In the genomic region with DNA sequence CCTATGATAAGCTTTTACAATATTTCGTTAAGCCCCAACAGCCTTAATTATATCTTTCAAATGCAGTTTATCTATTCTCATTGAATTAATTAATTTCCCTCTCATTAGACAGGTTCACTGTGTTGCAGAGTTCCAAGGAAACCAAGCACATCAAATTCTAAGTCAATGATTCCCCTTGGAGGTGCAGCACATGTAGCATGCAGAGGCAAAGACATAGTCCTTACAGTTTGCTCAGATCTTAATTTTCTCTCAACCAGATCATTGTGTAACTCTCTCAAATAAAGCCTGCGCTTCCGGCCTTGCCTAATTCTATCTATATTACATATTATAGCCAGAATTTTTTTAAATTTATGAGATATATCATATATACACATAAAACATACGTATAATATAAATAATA, we compare ENCODE assay signal across 28 cellular contexts.
DNase-seq lines count a peak whose midpoint lies in the region; ATAC-seq, FAIRE-seq and TF ChIP-seq lines count a peak whose summit lies in the region.
"Had no signal": no experiment of that assay in that cellular context is flagged by ENCODE, and none has a peak within 500 bp of the region (broad histone marks: within the 10 kb centered on the region; RNA-seq: fewer than 3 reads in every experiment).

No MANE protein-coding gene starts in this region.

- H3K4me3 ChIP-seq in HepG2 (replicated peaks in 1 of 3; ENCODE audit: insufficient read depth in 1 of 3, low read depth in 2 of 3, low read length in 3 of 3) (no peak overlapping the region), right lobe of liver (no peak overlapping the region)
- H3K4me3 ChIP-seq: A549; BLaER1; BLaER1 treated with 17β-estradiol and CSF1 and Interleukin-3, amounts not matched to agents 10 nM and 100 nM had no signal

- intact Hi-C loops in HepG2 (cut with micrococcal nuclease; ENCODE audit: unreplicated experiment) (no loop called here), right lobe of liver (cut with DNase I) (no loop called here)

- DNase-seq in HepG2 (ENCODE audit: low spot score) = no peak
- DNase-seq in right lobe of liver = no peak
- DNase-seq: 8988T; ACHN; AML-193; BE2C; C1 segment of cervical spinal cord; Caco-2; Calu3; CD4-positive, alpha-beta memory T cell; CD4-positive, alpha-beta T cell; CD4-positive, CD25-positive, alpha-beta regulatory T cell; CD8-positive, alpha-beta memory T cell; CD8-positive, alpha-beta T cell; COR-L47; DMS 273 treated with DMSO at 0.1 percent for 48 hours; DMS153; DMS53; DMS79; DMS79 treated with DMSO at 0.1 percent for 48 hours; DND-41; EL had no signal

- no peaks in the 10 kb centered on the region for H3K79me2 ChIP-seq in HepG2 (ENCODE audit: insufficient read depth, low read length)

- CTCF ChIA-PET in HepG2 (lab: Yijun Ruan, JAX; ENCODE audit: low intra/inter-chr PET ratio, low total read pairs) = no interaction called here

- no peak overlapping the region for H2AFZ ChIP-seq in HepG2 (ENCODE audit: low read length)

- H4K20me1 ChIP-seq in HepG2 (ENCODE audit: insufficient read depth, low read length) = no peaks in the 10 kb centered on the region
- H4K20me1 ChIP-seq: BLaER1; BLaER1 treated with 17β-estradiol and CSF1 and Interleukin-3, amounts not matched to agents 10 nM and 100 nM had no signal

- POLR2A ChIA-PET in HepG2 (lab: Yijun Ruan, JAX) = no interaction called here

- H3K9ac ChIP-seq in HepG2 (ENCODE audit: insufficient read depth, low read depth, low read length) = no peak overlapping the region
- H3K9ac ChIP-seq: BLaER1; BLaER1 treated with 17β-estradiol and CSF1 and Interleukin-3, amounts not matched to agents 10 nM and 100 nM had no signal

- no peak for ATAC-seq in HepG2
- no peak for ATAC-seq in right lobe of liver
- ATAC-seq: A549; CD8-positive, alpha-beta T cell had no signal

- H3K4me2 ChIP-seq in HepG2 (ENCODE audit: low read depth, low read length) = no peak overlapping the region
- H3K4me2 ChIP-seq: A549; BLaER1; BLaER1 treated with 17β-estradiol and CSF1 and Interleukin-3, amounts not matched to agents 10 nM and 100 nM had no signal

- H3K9me3 ChIP-seq in HepG2 (ENCODE audit: low read length) = no peaks in the 10 kb centered on the region; the same call in 1 of the 2 replicates
- no peaks in the 10 kb centered on the region for H3K9me3 ChIP-seq in right lobe of liver
- H3K9me3 ChIP-seq: A549, BE2C, BLaER1, Caco-2 had no signal

- TF ChIP-seq CTCF in HepG2 (CRISPR knock-in tag; IDR thresholded peaks at IDR 0.05) (no peak), right lobe of liver (IDR thresholded peaks at IDR 0.05) (no peak)

- WGBS in HepG2 (ENCODE audit: low lambda C conversion rate) = 44% methylated on average over 4 of the region's 4 CpGs
- WGBS in right lobe of liver (ENCODE audit: insufficient coverage, low coverage, low lambda C conversion rate, missing lambda C conversion rate) = 60% methylated on average over 4 of the region's 4 CpGs

- H3K36me3 ChIP-seq in HepG2 (replicated peaks in 1 of 2; ENCODE audit: control insufficient read depth in 1 of 2, insufficient read depth in 2 of 2, low read length in 2 of 2) (no peaks in the 10 kb centered on the region), right lobe of liver (no peaks in the 10 kb centered on the region)
- H3K36me3 ChIP-seq: BE2C; BLaER1; BLaER1 treated with 17β-estradiol and CSF1 and Interleukin-3, amounts not matched to agents 10 nM and 100 nM had no signal

- TF ChIP-seq RAD21 in HepG2 (CRISPR knock-in tag; IDR thresholded peaks at IDR 0.05) = no peak

- in situ Hi-C loops in HepG2 (cut with HindIII; ENCODE audit: extremely low pct_ligation_motif_present, low pct_unique_long_range_greater_than_20kb) = no loop called here

- H3K4me1 ChIP-seq in HepG2 (ENCODE audit: insufficient read depth, low read length) (peaks cover 28% of the 10 kb centered on the region), right lobe of liver (no peaks in the 10 kb centered on the region)
- H3K4me1 ChIP-seq: A549; BE2C; BLaER1; BLaER1 treated with 17β-estradiol and CSF1 and Interleukin-3, amounts not matched to agents 10 nM and 100 nM; Caco-2 had no signal

- BruUV-seq in HepG2 (replicated peaks; lab: Mats Ljungman, UMichigan) = no TSS peak

- TF ChIP-seq POLR2A in HepG2 (IDR thresholded peaks at IDR 0.05; ENCODE audit: insufficient read depth in 1 of 2, low read depth in 2 of 2, low read length in 2 of 2) (no peak), right lobe of liver (IDR thresholded peaks at IDR 0.05) (no peak)

- H3K27ac ChIP-seq in HepG2 (ENCODE audit: extremely low read length, insufficient read depth, low read length) (no peak overlapping the region), right lobe of liver (no peak overlapping the region)
- H3K27ac ChIP-seq: 22Rv1; A549; BLaER1; BLaER1 treated with 17β-estradiol and CSF1 and Interleukin-3, amounts not matched to agents 10 nM and 100 nM; C4-2B had no signal

- no peak for TF ChIP-seq EP300 in HepG2 (IDR thresholded peaks at IDR 0.05; ENCODE audit: low read depth in 2 of 2, low read length in 2 of 2)
- TF ChIP-seq EP300 in HepG2 (CRISPR knock-in tag; IDR thresholded peaks at IDR 0.05; ENCODE audit: borderline replicate concordance) = no peak

- no peak for FAIRE-seq in HepG2 (lab: Jason Lieb, UNC)
- FAIRE-seq: A549, D721Med had no signal

- H3K27me3 ChIP-seq in HepG2 (ENCODE audit: control insufficient read depth in 1 of 2, insufficient read depth in 2 of 2, low read length in 2 of 2) (no peaks in the 10 kb centered on the region), right lobe of liver (no peaks in the 10 kb centered on the region)
- H3K27me3 ChIP-seq: BE2C; BLaER1; BLaER1 treated with 17β-estradiol and CSF1 and Interleukin-3, amounts not matched to agents 10 nM and 100 nM had no signal

TF ChIP-seq in HepG2, 621 proteins besides CTCF, POLR2A, EP300 and RAD21:
- TF ChIP-seq GMEB1 (CRISPR knock-in tag; IDR thresholded peaks at IDR 0.05; ENCODE audit: borderline replicate concordance) (no peak), SETDB1 (CRISPR knock-in tag; IDR thresholded peaks at IDR 0.05; ENCODE audit: borderline replicate concordance) (no peak), LBX2 (CRISPR knock-in tag; IDR thresholded peaks at IDR 0.05; ENCODE audit: borderline replicate concordance) (no peak), PHF5A (CRISPR knock-in tag; IDR thresholded peaks at IDR 0.05; ENCODE audit: low read depth, unreplicated experiment) (no peak), ARNT (IDR thresholded peaks at IDR 0.05) (no peak), ZFP90 (CRISPR knock-in tag; IDR thresholded peaks at IDR 0.05; ENCODE audit: borderline replicate concordance) (peak; percentile 97; the same call in 1 of the 2 replicates), SP4 (CRISPR knock-in tag; IDR thresholded peaks at IDR 0.05) (no peak), CCDC6 (CRISPR knock-in tag; IDR thresholded peaks at IDR 0.05) (no peak)
TF ChIP-seq in HepG2: peak in this region for 1.
